ENCODE assay signal across 7 cellular contexts in the genomic region with DNA sequence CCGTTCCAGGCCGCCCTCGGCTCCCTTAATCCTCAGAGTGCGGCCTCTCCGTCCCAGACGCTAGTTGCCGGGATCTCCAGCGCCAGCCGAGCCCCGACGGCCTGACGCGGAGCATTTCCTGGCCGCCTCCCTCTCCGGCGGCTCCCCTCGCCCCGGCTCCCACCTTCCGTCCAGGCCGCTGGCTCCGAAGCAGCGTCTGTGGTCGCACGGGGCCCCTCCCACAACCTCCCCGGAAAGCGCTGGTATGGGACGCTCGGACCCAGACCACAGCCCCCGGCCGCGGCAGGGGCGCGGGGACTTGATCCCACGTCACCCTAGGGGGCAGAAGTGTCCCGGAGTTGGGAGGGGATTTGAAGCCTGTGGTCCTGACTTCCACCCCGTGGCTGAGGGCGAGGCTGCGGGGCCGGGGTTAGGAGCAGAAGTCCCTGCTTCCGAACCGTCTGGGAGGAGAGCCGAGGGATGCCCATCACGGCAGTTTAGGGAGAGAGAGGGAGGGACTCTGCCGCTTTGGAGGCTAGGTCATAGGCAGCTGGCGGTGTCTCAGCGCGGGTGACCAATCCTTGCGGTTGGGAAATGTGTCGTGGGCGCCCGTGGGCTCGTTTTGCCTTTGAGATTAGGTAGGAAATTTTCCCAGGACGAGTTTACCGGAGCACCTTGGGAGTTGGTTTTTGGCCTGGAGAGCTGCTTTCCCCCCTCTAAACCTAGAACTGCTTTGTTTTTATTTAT. TPM values are rescaled to one million over a fixed set of nuclear protein-coding genes. Genes with fewer than 3 reads are reported as not detected.
DNase-seq lines count a peak whose midpoint lies in the region; ATAC-seq, FAIRE-seq and TF ChIP-seq lines count a peak whose summit lies in the region.
"Not testable (repeated sequence)": the region's sequence is repeated elsewhere in the genome, so short reads cannot be mapped to it uniquely, and the experiment has no call there.

No MANE protein-coding gene starts in this region.

- H3K9me3 ChIP-seq in gastrocnemius medialis: not testable (repeated sequence)

- ATAC-seq in HG02884 (IDR thresholded peaks at IDR 0.05; ENCODE audit: unreplicated experiment): peak; percentile 31
- ATAC-seq in activated B cell treated with CpG ODN at 0.5 μM for 24 hours (ENCODE audit: low read depth): peak; percentile 12
- ATAC-seq in gastrocnemius medialis: peak; percentile 59

- CTCF ChIA-PET in activated B cell treated with CpG ODN at 0.5 μM for 24 hours (lab: Charles Lee): not testable (repeated sequence)

- TF ChIP-seq POLR2A in gastrocnemius medialis (IDR thresholded peaks at IDR 0.05): peak in 1 of 2 donors; percentile 19

- TF ChIP-seq CTCF in activated B cell treated with CpG ODN at 0.5 μM for 24 hours (IDR thresholded peaks at IDR 0.05): not testable (repeated sequence)
- TF ChIP-seq CTCF in gastrocnemius medialis (IDR thresholded peaks at IDR 0.05 in 4 of 5, conservative IDR thresholded peaks at IDR 0.05 in 1 of 5): peak in 1 of 5 experiments; percentile 32

- intact Hi-C loops in activated B cell treated with CpG ODN at 0.5 μM for 24 hours (cut with micrococcal nuclease) (loop anchor here (1.0 kb wide), 10 partner anchors 8 to 255 kb away; a partner anchor contains a TSS), gastrocnemius medialis (cut with DNase I; ENCODE audit: low total_unique reads) (loop anchor here (1.0 to 5.0 kb wide), 6 partner anchors 59 to 256 kb away; a partner anchor contains a TSS)

- H3K27ac Mint-ChIP-seq in activated B cell treated with CpG ODN at 0.5 μM for 24 hours (peak overlapping the region; percentile 85), immature natural killer cell (peak overlapping the region; percentile 70 to 97 (median 84))

- not testable (repeated sequence) for H3K9me3 Mint-ChIP-seq in activated B cell treated with CpG ODN at 0.5 μM for 24 hours, immature natural killer cell

- not testable (repeated sequence) for H3K27me3 ChIP-seq in gastrocnemius medialis

- in situ Hi-C loops in gastrocnemius medialis (cut with MboI; ENCODE audit: low sequenced_read_pairs in 4 of 4): not testable (repeated sequence)

- DNase-seq in GM18507 (ENCODE audit: extremely low spot score, insufficient read length, low read depth): peak; percentile 17
- DNase-seq in NCI-H146 treated with DMSO at 0.1 percent for 48 hours (lab: John Stamatoyannopoulos, UW; ENCODE audit: unreplicated experiment): peak; percentile 20
- peak; percentile 50 for DNase-seq in activated B cell treated with CpG ODN at 0.5 μM for 24 hours
- DNase-seq in caudate nucleus (lab: John Stamatoyannopoulos, UW): peak in 20 of 61 donors; percentile 4 to 65 (median 44)
- DNase-seq in immature natural killer cell: peak; percentile 62 to 63 (median 63)
- DNase-seq in gastrocnemius medialis: peak in 1 of 2 donors; percentile 46

- H3K36me3 Mint-ChIP-seq in activated B cell treated with CpG ODN at 0.5 μM for 24 hours (ENCODE audit: low read depth): peaks cover 15% of the 10 kb centered on the region
- not testable (repeated sequence) for H3K36me3 Mint-ChIP-seq in immature natural killer cell

- H3K4me1 ChIP-seq in gastrocnemius medialis: peaks cover 15 to 16% of the 10 kb centered on the region in 2 donors

- H3K36me3 ChIP-seq in gastrocnemius medialis: not testable (repeated sequence)

- H3K27ac ChIP-seq in caudate nucleus (ENCODE audit: low read depth, low read length): peak overlapping the region; percentile 87
- peak overlapping the region; percentile 97 to 99 (median 98) for H3K27ac ChIP-seq in gastrocnemius medialis

- POLR2A ChIA-PET in activated B cell treated with CpG ODN at 0.5 μM for 24 hours (lab: Charles Lee): interaction anchor here (0.5 to 2.9 kb wide), 20 partner anchors 9 to 255 kb away, joined by 3 to 16 read pairs (median 4); a partner anchor contains a TSS

- H3K4me1 Mint-ChIP-seq in activated B cell treated with CpG ODN at 0.5 μM for 24 hours: peaks cover 74% of the 10 kb centered on the region
- H3K4me1 Mint-ChIP-seq in immature natural killer cell: peaks cover 39 to 55% of the 10 kb centered on the region in 2 donors

- peak overlapping the region; percentile 82 to 100 (median 98) for H3K4me3 ChIP-seq in gastrocnemius medialis

- H3K4me3 Mint-ChIP-seq in activated B cell treated with CpG ODN at 0.5 μM for 24 hours (peak overlapping the region; percentile 93), immature natural killer cell (peak overlapping the region; percentile 91 to 96 (median 92))

- FAIRE-seq in GM18507 (lab: Jason Lieb, UNC): peak; percentile 12

- H3K27me3 Mint-ChIP-seq in activated B cell treated with CpG ODN at 0.5 μM for 24 hours: not testable (repeated sequence)
- H3K27me3 Mint-ChIP-seq in immature natural killer cell (ENCODE audit: low read depth in 3 of 3): peaks cover 7 to 32% (median 9%) of the 10 kb centered on the region in 3 donors

RNA-seq across cellular contexts. Expression of a gene that starts 0.6 kb away (rescaled TPM):
- total RNA-seq in activated B cell treated with CpG ODN at 0.5 μM for 24 hours (19.7 and 21.1 TPM in 2 replicates), gastrocnemius medialis (10 to 100 TPM; 18.8 to 29.7 (median 24.9) TPM)
- polyA plus RNA-seq in immature natural killer cell: 10 to 100 TPM; 13.8 to 30.3 (median 22.6) TPM
